ENCODE assay signal across 8 cellular contexts in the genomic region with DNA sequence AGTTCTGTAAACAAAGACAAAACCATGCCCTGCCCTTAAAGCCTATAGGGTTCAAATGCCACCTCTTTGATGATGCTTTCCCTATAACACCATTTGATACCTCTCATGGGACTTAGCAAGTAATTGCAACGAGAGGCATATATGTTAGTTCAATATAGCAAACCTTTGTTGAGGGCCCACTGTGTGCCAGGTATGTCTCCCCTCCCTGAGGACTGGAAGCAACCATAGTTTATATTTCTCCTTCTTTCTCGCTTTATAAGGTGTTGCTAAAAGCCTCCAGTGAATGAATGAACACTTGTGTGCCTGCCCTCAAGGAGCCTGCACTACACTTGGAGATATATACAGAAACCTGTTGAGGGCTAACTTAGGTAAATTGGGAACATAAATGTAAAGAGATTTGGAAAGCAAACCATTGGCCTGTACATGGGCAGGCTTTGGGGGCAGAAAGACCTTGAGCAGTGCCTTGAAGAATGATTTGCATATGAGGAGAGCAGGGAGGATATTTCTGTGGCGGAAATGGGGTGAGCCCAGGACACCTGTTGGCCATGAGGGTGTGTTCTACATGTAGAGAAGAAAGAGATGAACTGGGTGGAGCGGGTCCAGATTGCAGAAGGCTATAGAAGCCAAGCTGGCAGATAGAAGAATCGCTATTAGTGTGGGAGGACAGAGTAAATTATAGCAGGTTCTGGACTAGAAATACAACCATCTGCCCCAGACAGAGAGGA. TPM values are rescaled to one million over a fixed set of nuclear protein-coding genes. Genes with fewer than 3 reads are reported as not detected.
DNase-seq lines count a peak whose midpoint lies in the region; ATAC-seq and TF ChIP-seq lines count a peak whose summit lies in the region.

No MANE protein-coding gene starts in this region.

- DNase-seq in CD8-positive, alpha-beta memory T cell = peak in 1 of 5 donors; percentile 11
- DNase-seq in GM19238 (ENCODE audit: insufficient read length, low spot score) (peak; percentile 63), chondrocyte (ENCODE audit: low spot score) (no peak), WERI-Rb-1 (no peak), NCI-H345 (lab: John Stamatoyannopoulos, UW) (no peak), NCI-H748 treated with DMSO at 0.1 percent for 48 hours (lab: John Stamatoyannopoulos, UW) (no peak)

- no peaks in the 10 kb centered on the region for H3K9me3 ChIP-seq in CD8-positive, alpha-beta memory T cell (ENCODE audit: low read length)
- no peaks in the 10 kb centered on the region for H3K9me3 ChIP-seq in WERI-Rb-1 (ENCODE audit: severe bottlenecking)

- H3K27ac ChIP-seq in CD8-positive, alpha-beta memory T cell (ENCODE audit: low read depth, low read length) = no peak overlapping the region
- H3K27ac ChIP-seq in skin epidermis (peak overlapping the region in 16 of 21 experiments; percentile 47 to 100 (median 98)), WERI-Rb-1 (no peak overlapping the region)

- H3K27me3 Mint-ChIP-seq in CD8-positive, alpha-beta memory T cell = peaks cover 0 to 2% of the 10 kb centered on the region in 2 donors
- H3K27me3 Mint-ChIP-seq in chondrocyte (ENCODE audit: low read depth) = no peaks in the 10 kb centered on the region

- H3K9me3 Mint-ChIP-seq in CD8-positive, alpha-beta memory T cell = no peaks in the 10 kb centered on the region
- no peaks in the 10 kb centered on the region for H3K9me3 Mint-ChIP-seq in chondrocyte (ENCODE audit: low read depth)

- POLR2A ChIA-PET in CD8-positive, alpha-beta memory T cell (lab: Charles Lee) = interaction anchor here (1.5 to 2.1 kb wide), 2 partner anchors 23 to 52 kb away, joined by 3 to 9 read pairs; no protein-coding TSS in a partner anchor

- ATAC-seq in HG03108 (IDR thresholded peaks at IDR 0.05; ENCODE audit: unreplicated experiment) = peak; percentile 67

- H3K4me1 ChIP-seq in CD8-positive, alpha-beta memory T cell (ENCODE audit: insufficient read depth, low read length) = peaks cover 20% of the 10 kb centered on the region

- no peak for TF ChIP-seq CTCF in chondrocyte (IDR thresholded peaks at IDR 0.05)
- no peak for TF ChIP-seq CTCF in WERI-Rb-1 (IDR thresholded peaks at IDR 0.05; ENCODE audit: low read depth, low read length)

- H3K27ac Mint-ChIP-seq in CD8-positive, alpha-beta memory T cell = peak overlapping the region; percentile 47 to 100 (median 90)
- H3K27ac Mint-ChIP-seq in chondrocyte (ENCODE audit: unreplicated experiment) = no peak overlapping the region

- peak overlapping the region; percentile 27 to 99 (median 87) for H3K4me3 Mint-ChIP-seq in CD8-positive, alpha-beta memory T cell
- peak overlapping the region; percentile 79 for H3K4me3 Mint-ChIP-seq in chondrocyte (ENCODE audit: unreplicated experiment)

- no peaks in the 10 kb centered on the region for H3K36me3 ChIP-seq in CD8-positive, alpha-beta memory T cell (ENCODE audit: insufficient read depth, low read length)
- H3K36me3 ChIP-seq in WERI-Rb-1 = peaks cover 3% of the 10 kb centered on the region; the same call in 1 of the 2 replicates

- H3K27me3 ChIP-seq in CD8-positive, alpha-beta memory T cell (ENCODE audit: insufficient read depth, low read length, poor library complexity, severe bottlenecking) = no peaks in the 10 kb centered on the region
- no peaks in the 10 kb centered on the region for H3K27me3 ChIP-seq in WERI-Rb-1 (ENCODE audit: insufficient read depth, low read depth, severe bottlenecking)

- peaks cover 16 to 31% (median 18%) of the 10 kb centered on the region in 3 donors for H3K4me1 Mint-ChIP-seq in CD8-positive, alpha-beta memory T cell
- H3K4me1 Mint-ChIP-seq in chondrocyte (ENCODE audit: low read depth) = peaks cover 34% of the 10 kb centered on the region

- H3K4me3 ChIP-seq in CD8-positive, alpha-beta memory T cell (ENCODE audit: low read length) = no peak overlapping the region
- H3K4me3 ChIP-seq in skin epidermis = no peak overlapping the region
- no peak overlapping the region for H3K4me3 ChIP-seq in WERI-Rb-1 (ENCODE audit: low read depth, low read length)

- CTCF ChIA-PET in CD8-positive, alpha-beta memory T cell (lab: Charles Lee) = interaction anchor here (1.0 to 1.4 kb wide), 2 partner anchors 26 to 33 kb away, joined by 3 to 4 read pairs; no protein-coding TSS in a partner anchor

- H3K36me3 Mint-ChIP-seq in CD8-positive, alpha-beta memory T cell = peaks cover 0 to 3% (median 0%) of the 10 kb centered on the region in 3 donors
- H3K36me3 Mint-ChIP-seq in chondrocyte (ENCODE audit: low read depth) = peaks cover 2% of the 10 kb centered on the region

RNA-seq across cellular contexts. Expression of gene CKAP4, which starts 1.8 kb away (rescaled TPM):
- 10 to 100 TPM; 10.1 to 11.3 TPM for total RNA-seq in CD8-positive, alpha-beta memory T cell
- polyA plus RNA-seq in CD8-positive, alpha-beta memory T cell = 7.6 TPM
- total RNA-seq in chondrocyte = 329 to 348 TPM (median 333 TPM) in 3 replicates

RNA-seq across cellular contexts. Expression of gene TCP11L2, which starts 53.0 kb away (rescaled TPM):
- total RNA-seq in CD8-positive, alpha-beta memory T cell = 10 to 100 TPM; 11.8 to 13.0 TPM
- polyA plus RNA-seq in CD8-positive, alpha-beta memory T cell = 19.3 TPM
- 16.4 to 31.2 TPM (median 29.5 TPM) in 3 replicates for total RNA-seq in chondrocyte

Comparison
In these comparisons a context has a peak if more than half of its experiments do, and no peak if none do; other contexts are left out.
1. H3K27ac ChIP-seq: peak in skin epidermis (16 of 21); none in CD8-positive, alpha-beta memory T cell (single experiment) and WERI-Rb-1 (single experiment).
2. RNA of gene CKAP4, which starts 1.8 kb away (total RNA-seq): 329 to 348 TPM in chondrocyte; 10.1 to 11.3 TPM in CD8-positive, alpha-beta memory T cell; every median in the first group is over 10 times any median in the second.